Comparison of ENCODE assay signal across 23 cellular contexts in genomic region chr13:109730832-109731335, GRCh38.
"Had no signal": no experiment of that assay in that cellular context is flagged by ENCODE, and none has a peak within 500 bp of the region (broad histone marks: within the 10 kb centered on the region; RNA-seq: fewer than 3 reads in every experiment).

No MANE protein-coding gene starts in this region.

- H3K9ac ChIP-seq: neural progenitor cell had no signal

- H3K36me3 ChIP-seq: gastrocnemius medialis, neural progenitor cell, prostate gland, spleen, upper lobe of left lung had no signal

- H3K27ac ChIP-seq: coronary artery, epithelial cell of prostate, gastrocnemius medialis, neural progenitor cell, upper lobe of left lung had no signal

- H3K4me2 ChIP-seq: neural progenitor cell had no signal

- DNase-seq: activated CD4-positive, alpha-beta T cell treated with anti-CD3 and anti-CD28 coated beads for 36 hours; activated CD4-positive, alpha-beta T cell treated with anti-CD3 and anti-CD28 coated beads, Interleukin-2, amount 50 U/mL, for 48 hours; activated CD8-positive, alpha-beta memory T cell treated with anti-CD3 and anti-CD28 coated beads, Interleukin-2, amount 50 U/mL, for 48 hours; activated naive CD4-positive, alpha-beta T cell treated with Interleukin-2 at 50 U/mL for 16 hours; activated naive CD8-positive, alpha-beta T cell treated with anti-CD3 and anti-CD28 coated beads for 36 hours; activated T-cell treated with anti-CD3 and anti-CD28 coated beads, Interleukin-2, amount 50 U/mL, for 4 hours; amniotic stem cell; cerebellar nuclear complex; gastrocnemius medialis; hypothalamus; left ventricle myocardium superior; mammary epithelial cell; naive thymus-derived CD8-positive, alpha-beta T cell; spleen; stimulated activated CD4-positive, alpha-beta T cell treated with anti-CD3 and anti-CD28 coated beads, Interleukin-4, amount 100 ng/mL, for 1 hour; stimulated activated naive CD4-positive, alpha-beta T cell treated with Interleukin-2 at 50 U/mL for 16 hours; T-cell; upper lobe of left lung had no signal

- H3K9me3 ChIP-seq: gastrocnemius medialis, prostate gland, upper lobe of left lung had no signal

- H3K27me3 ChIP-seq: neural progenitor cell, upper lobe of left lung had no signal

- ATAC-seq: activated CD4-positive, alpha-beta T cell treated with anti-CD3 and anti-CD28 coated beads for 36 hours; gastrocnemius medialis; left ventricle myocardium superior; WTC11 had no signal

- H3K4me3 ChIP-seq: coronary artery, gastrocnemius medialis, neural progenitor cell, prostate gland, upper lobe of left lung had no signal

- H3K4me1 ChIP-seq: gastrocnemius medialis, prostate gland, spleen, upper lobe of left lung had no signal

- H2AFZ ChIP-seq: neural progenitor cell had no signal
